21 cellular contexts compared by ENCODE assay signal in genomic region chr4:55318541-55319129, GRCh38. TPM values are rescaled to one million over a fixed set of nuclear protein-coding genes. Genes with fewer than 3 reads are reported as not detected.
DNase-seq lines count a peak whose midpoint lies in the region; ATAC-seq and TF ChIP-seq lines count a peak whose summit lies in the region.
"Had no signal": no experiment of that assay in that cellular context is flagged by ENCODE, and none has a peak within 500 bp of the region (broad histone marks: within the 10 kb centered on the region; RNA-seq: fewer than 3 reads in every experiment).

No MANE protein-coding gene starts in this region.

- H3K27ac Mint-ChIP-seq in T-cell = no peak overlapping the region
- peak overlapping the region; percentile 88 for H3K27ac Mint-ChIP-seq in endothelial cell (ENCODE audit: unreplicated experiment)
- H3K27ac Mint-ChIP-seq: effector memory CD8-positive, alpha-beta T cell; T-helper 2 cell treated with Interferon-gamma antibody and Interleukin-4, amounts not matched to agents 5 μg/mL and 100 μg/mL, for 36 hours had no signal

- H3K36me3 ChIP-seq in testis (ENCODE audit: low read depth, missing control alignments) = no peaks in the 10 kb centered on the region
- no peaks in the 10 kb centered on the region for H3K36me3 ChIP-seq in mesenchymal stem cell (ENCODE audit: control insufficient read depth in 1 of 2, insufficient read depth in 2 of 2, low read depth in 1 of 2, low read length in 2 of 2)
- H3K36me3 ChIP-seq: HAP-1, tibial nerve had no signal

- H3K27ac ChIP-seq in testis (no peak overlapping the region), mesenchymal stem cell (ENCODE audit: low read length, poor library complexity, severe bottlenecking) (no peak overlapping the region)
- H3K27ac ChIP-seq: tibial nerve had no signal

- H3K27me3 ChIP-seq in testis (no peaks in the 10 kb centered on the region), mesenchymal stem cell (ENCODE audit: control insufficient read depth in 1 of 2, insufficient read depth in 1 of 2, low read length in 2 of 2) (peaks cover 3 to 9% of the 10 kb centered on the region in 2 experiments)
- H3K27me3 ChIP-seq: tibial nerve had no signal

- CTCF ChIA-PET in T-cell (lab: Charles Lee) = interaction anchor here in 1 of 2 donors (0.6 to 1.4 kb wide), 3 partner anchors 10 to 209 kb away, joined by 3 to 4 read pairs (median 3); partner anchors contain the start of gene SRD5A3

- H3K23ac ChIP-seq in mesenchymal stem cell (ENCODE audit: low read length in 2 of 2) = no peak overlapping the region

- H3K18ac ChIP-seq in mesenchymal stem cell (ENCODE audit: low read depth in 1 of 2, low read length in 2 of 2) = no peak overlapping the region

- peak; percentile 23 for DNase-seq in stimulated activated CD4-positive, alpha-beta T cell treated with anti-CD3 and anti-CD28 coated beads, Interleukin-15, amount 100 ng/mL, for 24 hours
- no peak for DNase-seq in stimulated activated CD4-positive, alpha-beta T cell treated with anti-CD3 and anti-CD28 coated beads, Interleukin-1b, Interleukin-23, amount 100 ng/mL, for 48 hours
- DNase-seq in T-cell = no peak
- no peak for DNase-seq in endothelial cell (ENCODE audit: low spot score)
- DNase-seq in OCI-M1 (lab: John Stamatoyannopoulos, UW) = no peak
- no peak for DNase-seq in testis
- no peak for DNase-seq in mesenchymal stem cell
- DNase-seq: activated CD8-positive, alpha-beta memory T cell treated with anti-CD3 and anti-CD28 coated beads, Interleukin-2, amount 50 U/mL, for 4 hours; CD8-positive, alpha-beta memory T cell; effector memory CD8-positive, alpha-beta T cell; kidney; NCI-H1105 treated with DMSO at 0.1 percent for 48 hours; NCI-H510A; NK-92 treated with Interleukin-12 subunit alpha and Interleukin-12 subunit beta, amount 100 ng/mL, for 24 hours; occipital lobe; right cardiac atrium had no signal

- ATAC-seq in T-cell (replicated peaks in 1 of 4) = peak in 3 of 4 experiments; percentile 27 to 52 (median 27)
- ATAC-seq: effector memory CD8-positive, alpha-beta T cell; WTC11 had no signal

- H3K79me1 ChIP-seq in mesenchymal stem cell (replicated peaks; ENCODE audit: low read length, poor library complexity, severe bottlenecking) = no peaks in the 10 kb centered on the region

- POLR2A ChIA-PET in T-cell (lab: Charles Lee) = interaction anchor here in 1 of 2 donors (0.7 kb wide), 1 partner anchor 113 kb away, joined by 3 read pairs; no protein-coding TSS in a partner anchor

- no peak overlapping the region for H3K9ac ChIP-seq in mesenchymal stem cell (ENCODE audit: low read length)

- H2BK15ac ChIP-seq in mesenchymal stem cell (ENCODE audit: low read depth, poor library complexity, severe bottlenecking) = no peak overlapping the region

- H3K4me1 Mint-ChIP-seq in T-cell (peaks cover 20 to 25% (median 21%) of the 10 kb centered on the region in 3 donors), endothelial cell (ENCODE audit: unreplicated experiment) (peaks cover 52% of the 10 kb centered on the region)

- no peak overlapping the region for H2BK5ac ChIP-seq in mesenchymal stem cell (ENCODE audit: low read depth, low read length, poor library complexity, severe bottlenecking)

- H3K4me2 ChIP-seq in mesenchymal stem cell (ENCODE audit: low read length, poor library complexity, severe bottlenecking) = no peak overlapping the region

- peaks cover 2 to 4% of the 10 kb centered on the region in 2 donors for H3K27me3 Mint-ChIP-seq in T-cell
- H3K27me3 Mint-ChIP-seq in endothelial cell (ENCODE audit: unreplicated experiment) = peaks cover 5% of the 10 kb centered on the region

- H3K4ac ChIP-seq in mesenchymal stem cell (ENCODE audit: low read depth in 1 of 2, low read length in 2 of 2) = no peak overlapping the region

- no peak overlapping the region for H3K14ac ChIP-seq in mesenchymal stem cell (ENCODE audit: low read length in 2 of 2)

- H3K4me3 Mint-ChIP-seq in T-cell = peak overlapping the region in 1 of 3 donors; percentile 23
- H3K4me3 Mint-ChIP-seq in endothelial cell (ENCODE audit: unreplicated experiment) = no peak overlapping the region
- H3K4me3 Mint-ChIP-seq: effector memory CD8-positive, alpha-beta T cell; T-helper 2 cell treated with Interferon-gamma antibody and Interleukin-4, amounts not matched to agents 5 μg/mL and 100 μg/mL, for 36 hours; WTC11 had no signal

- H3K36me3 Mint-ChIP-seq in T-cell (no peaks in the 10 kb centered on the region), endothelial cell (ENCODE audit: low read depth, unreplicated experiment) (no peaks in the 10 kb centered on the region)

- H2AK5ac ChIP-seq in mesenchymal stem cell (ENCODE audit: low read length, severe bottlenecking) = no peak overlapping the region

- no peak overlapping the region for H4K8ac ChIP-seq in mesenchymal stem cell (ENCODE audit: low read length)

- H3K9me3 Mint-ChIP-seq in T-cell = no peaks in the 10 kb centered on the region
- H3K9me3 Mint-ChIP-seq in endothelial cell (ENCODE audit: unreplicated experiment) = no peaks in the 10 kb centered on the region
- H3K9me3 Mint-ChIP-seq: CD8-positive, alpha-beta memory T cell; effector memory CD8-positive, alpha-beta T cell; T-helper 2 cell treated with Interferon-gamma antibody and Interleukin-4, amounts not matched to agents 5 μg/mL and 100 μg/mL, for 36 hours had no signal

- intact Hi-C loops in testis (cut with DNase I; ENCODE audit: low total_unique reads) = no loop called here

- H3K4me1 ChIP-seq in testis = no peaks in the 10 kb centered on the region
- H3K4me1 ChIP-seq in mesenchymal stem cell (ENCODE audit: control insufficient read depth, insufficient read depth, low read depth, low read length) = no peaks in the 10 kb centered on the region
- H3K4me1 ChIP-seq: HAP-1 had no signal

- H3K4me3 ChIP-seq in testis (no peak overlapping the region), mesenchymal stem cell (ENCODE audit: insufficient read depth in 1 of 2, low read depth in 1 of 2, low read length in 2 of 2) (no peak overlapping the region)
- H3K4me3 ChIP-seq: HAP-1, lung, tibial nerve had no signal

- 78 to 79% methylated on average over 2 of the region's 2 CpGs for WGBS in testis, 2 donors
- WGBS in mesenchymal stem cell = 98% methylated on average over 1 of the region's 2 CpGs

- no peak overlapping the region for H2AFZ ChIP-seq in mesenchymal stem cell (ENCODE audit: low read depth, low read length)

- H3K9me3 ChIP-seq in testis (no peaks in the 10 kb centered on the region), mesenchymal stem cell (ENCODE audit: control insufficient read depth, low read length) (no peaks in the 10 kb centered on the region)
- H3K9me3 ChIP-seq: HAP-1, tibial nerve had no signal

- H2BK120ac ChIP-seq in mesenchymal stem cell (ENCODE audit: low read depth, low read length) = no peak overlapping the region

- H4K91ac ChIP-seq in mesenchymal stem cell (ENCODE audit: low read length) = no peak overlapping the region

- no peak for TF ChIP-seq POLR2A in testis (IDR thresholded peaks at IDR 0.05)

- no peak overlapping the region for H2BK12ac ChIP-seq in mesenchymal stem cell (ENCODE audit: low read length in 2 of 2)

- no peak for TF ChIP-seq CTCF in endothelial cell (IDR thresholded peaks at IDR 0.05; ENCODE audit: unreplicated experiment)
- TF ChIP-seq CTCF in testis (IDR thresholded peaks at IDR 0.05) = no peak

RNA-seq across cellular contexts. Expression of gene SRD5A3, which starts 27.4 kb away (rescaled TPM):
- total RNA-seq in T-cell = 1 to 10 TPM; 3.6 to 6.8 (median 4.1) TPM
- total RNA-seq in endothelial cell (ENCODE audit: unreplicated experiment) = 74.2 TPM
- 1 to 10 TPM; 4.9 to 8.0 TPM for total RNA-seq in testis
- 7.8 TPM for polyA plus RNA-seq in testis (ENCODE audit: insufficient read depth, low read depth, low replicate concordance)
- polyA plus RNA-seq in mesenchymal stem cell (2013, experiment 1 of 2) = 15.1 TPM
- polyA plus RNA-seq in mesenchymal stem cell (2013, experiment 2 of 2) = 15.2 TPM
